1 cellular context compared by ENCODE assay signal in the genomic region with DNA sequence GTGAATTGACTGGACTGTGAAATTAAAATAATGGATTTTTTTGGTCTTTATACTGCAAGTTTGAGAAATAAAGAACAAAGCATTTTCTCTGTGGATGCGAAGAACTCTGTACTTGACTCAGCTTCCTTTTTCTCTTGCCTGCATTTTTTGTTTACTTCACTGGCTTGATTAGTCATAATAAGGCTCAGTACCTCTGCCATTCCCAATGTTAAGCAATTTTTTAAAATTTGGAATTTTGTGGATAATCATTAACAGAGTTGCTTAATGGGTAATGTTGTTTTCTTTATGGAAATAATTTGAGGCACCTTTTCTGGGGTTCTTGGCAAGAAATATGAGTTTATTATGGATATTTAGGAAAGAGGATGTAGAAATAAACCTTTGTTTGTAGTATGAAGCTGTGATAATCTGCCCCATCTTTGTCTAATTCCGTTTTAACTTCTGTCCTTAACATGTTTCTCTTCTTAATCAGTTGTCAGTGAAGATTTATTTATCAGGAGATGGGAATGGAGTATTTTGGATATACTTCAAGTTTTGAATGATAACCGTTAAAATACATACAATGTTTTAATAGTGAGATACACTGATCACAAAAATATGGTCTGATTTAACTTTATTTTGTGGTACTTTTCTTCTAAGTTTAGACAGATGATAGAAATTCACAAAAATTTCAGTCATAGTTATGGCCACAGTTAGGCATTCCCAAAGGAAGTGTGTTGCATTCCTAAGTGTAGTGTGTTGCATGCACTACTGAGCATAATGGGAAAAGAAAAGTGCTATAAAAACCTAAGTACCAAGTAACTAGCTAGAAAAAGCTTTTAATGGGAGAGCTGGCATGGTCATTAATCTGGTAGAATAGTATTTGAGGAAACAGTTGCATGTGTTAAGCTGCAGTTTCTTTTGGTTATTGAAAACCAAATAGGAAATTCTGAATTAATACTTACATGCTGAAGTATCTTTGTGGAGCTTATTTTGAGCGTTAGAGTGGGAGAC.
TF ChIP-seq lines count a peak whose summit lies in the region.

No MANE protein-coding gene starts in this region.

TF ChIP-seq in liver, 16 proteins besides CTCF, POLR2A, EP300 and RAD21 (continued from another document):
- TF ChIP-seq REST (IDR thresholded peaks at IDR 0.05) (no peak), SP1 (IDR thresholded peaks at IDR 0.05) (peak; percentile 18), HNF4G (IDR thresholded peaks at IDR 0.05) (no peak)
